Comparison of ENCODE assay signal across 13 cellular contexts in the genomic region with DNA sequence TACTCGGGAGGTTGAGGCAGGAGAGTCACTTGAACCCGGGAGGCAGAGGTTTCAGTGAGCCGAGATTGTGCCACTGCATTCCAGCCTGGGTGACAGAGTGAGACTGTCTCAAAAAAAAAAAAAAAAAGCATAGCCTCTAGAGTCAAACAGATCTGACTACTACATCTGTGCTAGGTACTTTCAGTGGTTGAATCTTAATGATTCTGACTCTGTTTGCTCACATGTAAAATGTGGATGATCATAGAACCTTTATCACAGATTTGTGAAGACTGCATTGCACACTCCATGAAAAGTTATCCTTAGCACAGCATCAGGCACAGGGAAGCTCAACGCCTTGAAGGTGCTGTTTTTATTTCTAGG. TPM values are rescaled to one million over a fixed set of nuclear protein-coding genes. Genes with fewer than 3 reads are reported as not detected.
"Had no signal": no experiment of that assay in that cellular context is flagged by ENCODE, and none has a peak within 500 bp of the region (broad histone marks: within the 10 kb centered on the region; RNA-seq: fewer than 3 reads in every experiment).

No MANE protein-coding gene starts in this region.

RNA-seq across cellular contexts. Expression of gene CYP2A6, which starts 17.8 kb away (rescaled TPM):
- total RNA-seq: activated B cell treated with CpG ODN at 0.5 μM for 24 hours; activated CD4-positive, alpha-beta memory T cell treated with anti-CD3 and anti-CD28 coated beads, Interleukin-2, amount 10 ng/mL, durations not matched to agents 7 days and 5 days; activated T-helper 17 cell treated with anti-CD3 and anti-CD28 coated beads, Interleukin-2, amount 50 U/mL, for 72 hours; gastroesophageal sphincter; lower leg skin; right cardiac atrium; thoracic aorta; ureter had no signal
- polyA plus RNA-seq: heart left ventricle, psoas muscle, right cardiac atrium had no signal

RNA-seq across cellular contexts. Expression of gene CYP2A7, which starts 49.6 kb away (rescaled TPM):
- total RNA-seq: activated B cell treated with CpG ODN at 0.5 μM for 24 hours; activated CD4-positive, alpha-beta memory T cell treated with anti-CD3 and anti-CD28 coated beads, Interleukin-2, amount 10 ng/mL, durations not matched to agents 7 days and 5 days; activated naive CD8-positive, alpha-beta T cell treated with anti-CD3 and anti-CD28 coated beads for 36 hours; activated T-helper 17 cell treated with anti-CD3 and anti-CD28 coated beads, Interleukin-2, amount 50 U/mL, for 72 hours; esophagus mucosa; gastroesophageal sphincter; heart left ventricle; lower leg skin; right cardiac atrium; T-cell; thoracic aorta; ureter had no signal
- polyA plus RNA-seq: heart left ventricle, psoas muscle, right cardiac atrium had no signal

RNA-seq across cellular contexts. Expression of gene MIA, which starts 57.1 kb away (rescaled TPM):
- total RNA-seq: activated CD4-positive, alpha-beta memory T cell treated with anti-CD3 and anti-CD28 coated beads, Interleukin-2, amount 10 ng/mL, durations not matched to agents 7 days and 5 days; activated naive CD8-positive, alpha-beta T cell treated with anti-CD3 and anti-CD28 coated beads for 36 hours; thoracic aorta; ureter had no signal
